22 cellular contexts compared by ENCODE assay signal in genomic region chr4:112223956-112224355, GRCh38.
"Had no signal": no experiment of that assay in that cellular context is flagged by ENCODE, and none has a peak within 500 bp of the region (broad histone marks: within the 10 kb centered on the region; RNA-seq: fewer than 3 reads in every experiment).

No MANE protein-coding gene starts in this region.

- H3K4me2 ChIP-seq: KMS-11, SK-N-SH had no signal

- H3K4me3 ChIP-seq: K562 had no signal

- H3K27ac ChIP-seq: KMS-11, RWPE1 had no signal

- H3K9me3 ChIP-seq: SK-N-SH had no signal

- DNase-seq: Kasumi-1, MV-4-11, NCI-H1048, NCI-H1105, NCI-H1417, NCI-H1436 treated with DMSO at 0.1 percent for 48 hours, NCI-H1694, NCI-H187 treated with DMSO at 0.1 percent for 48 hours, NCI-H2029 treated with DMSO at 0.1 percent for 48 hours, NCI-H2171 treated with DMSO at 0.1 percent for 48 hours, NCI-H345, NCI-H446 treated with DMSO at 0.1 percent for 48 hours, NCI-H510A treated with DMSO at 0.1 percent for 48 hours, NCI-H526, NCI-H82, SHP77, SK-N-SH, SW 1271 had no signal

- FAIRE-seq: K562, RCC 7860 had no signal

- ATAC-seq: K562 had no signal

- H3K9ac ChIP-seq: KMS-11, SK-N-SH had no signal
